14 cellular contexts compared by ENCODE assay signal in the genomic region with DNA sequence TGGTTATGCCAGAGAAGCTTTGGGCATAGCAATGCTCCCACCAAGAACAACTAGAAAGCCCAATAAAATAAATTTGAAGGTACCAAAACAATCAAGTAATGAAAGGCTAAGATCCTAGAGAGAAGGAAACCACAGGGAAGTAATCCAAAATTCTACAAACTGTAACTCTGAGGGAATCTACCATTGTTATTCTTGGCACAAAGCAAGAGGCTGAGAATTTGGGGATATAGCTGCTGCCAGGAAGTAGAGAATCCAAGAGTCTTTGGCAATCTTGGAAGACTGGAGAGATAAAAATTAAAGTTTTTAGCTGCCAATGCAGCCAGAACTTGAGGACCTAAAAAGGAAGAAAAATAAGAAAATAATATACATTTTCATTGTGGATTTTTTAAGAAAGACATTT.
A peak's percentile ranks its signal among the peaks of the same experiment; 100 is the strongest.
DNase-seq lines count a peak whose midpoint lies in the region; ATAC-seq and TF ChIP-seq lines count a peak whose summit lies in the region.
"Had no signal": no experiment of that assay in that cellular context is flagged by ENCODE, and none has a peak within 500 bp of the region (broad histone marks: within the 10 kb centered on the region; RNA-seq: fewer than 3 reads in every experiment).

No MANE protein-coding gene starts in this region.

- ATAC-seq in omental fat pad (ENCODE audit: low FRiP score) (peak; percentile 37), GM21447 (IDR thresholded peaks at IDR 0.05; ENCODE audit: unreplicated experiment) (no peak)
- ATAC-seq: naive thymus-derived CD8-positive, alpha-beta T cell; stimulated activated memory B cell treated with anti-CD40 and anti-IgM and Interleukin-4, amounts not matched to agents 10 μg/mL and 1 μg/mL and 100 μg/mL, for 72 hours; T-helper 17 cell had no signal

- no peak for TF ChIP-seq CTCF in omental fat pad (IDR thresholded peaks at IDR 0.05)

- DNase-seq in Daoy (ENCODE audit: low read depth) (peak; percentile 3), LHCN-M2 (ENCODE audit: low read depth) (peak; percentile 58), dermis blood vessel endothelial cell (peak; percentile 11), omental fat pad (ENCODE audit: low spot score) (no peak), NCI-H526 treated with DMSO at 0.1 percent for 48 hours (lab: John Stamatoyannopoulos, UW) (no peak), midbrain (lab: John Stamatoyannopoulos, UW) (no peak), HuH-7 (ENCODE audit: low spot score) (no peak)
- DNase-seq: naive thymus-derived CD8-positive, alpha-beta T cell; NCI-H1694; SHP77; T-helper 17 cell; thyroid gland had no signal

Comparison
In these comparisons a context has a peak if more than half of its experiments do, and no peak if none do; other contexts are left out.
1. DNase-seq: peak in Daoy (single experiment), LHCN-M2 (single experiment) and dermis blood vessel endothelial cell (single experiment); none in omental fat pad (single experiment), NCI-H526 treated with DMSO at 0.1 percent for 48 hours (single experiment), midbrain (single experiment) and HuH-7 (single experiment).